25 cellular contexts compared by ENCODE assay signal in genomic region chr18:43663159-43663558, GRCh38.
"Had no signal": no experiment of that assay in that cellular context is flagged by ENCODE, and none has a peak within 500 bp of the region (broad histone marks: within the 10 kb centered on the region; RNA-seq: fewer than 3 reads in every experiment).

No MANE protein-coding gene starts in this region.

- DNase-seq: activated CD4-positive, alpha-beta memory T cell treated with anti-CD3 and anti-CD28 coated beads, Interleukin-2, amount 10 ng/mL, durations not matched to agents 7 days and 5 days; activated CD4-positive, alpha-beta T cell treated with anti-CD3 and anti-CD28 coated beads for 1 hour; activated CD4-positive, alpha-beta T cell treated with anti-CD3 and anti-CD28 coated beads, Interleukin-2, amount 10 ng/mL, durations not matched to agents 7 days and 5 days; activated CD8-positive, alpha-beta memory T cell treated with anti-CD3 and anti-CD28 coated beads, Interleukin-2, amount 50 U/mL, for 48 hours; activated naive CD8-positive, alpha-beta T cell treated with anti-CD3 and anti-CD28 coated beads, Interleukin-2, amount 50 U/mL, for 24 hours; activated T-cell treated with anti-CD3 and anti-CD28 coated beads, Interleukin-2, amount 50 U/mL, for 24 hours; amygdala; colonic mucosa; dorsolateral prefrontal cortex; effector memory CD4-positive, alpha-beta T cell; erythroblast; heart left ventricle; left ventricle myocardium inferior; naive B cell; nephron progenitor cell; right cardiac atrium; stimulated activated CD4-positive, alpha-beta T cell treated with anti-CD3 and anti-CD28 coated beads, Interleukin-12 subunit alpha, Interleukin-12 subunit beta, amount 100 ng/mL, for 4 hours; stimulated activated CD4-positive, alpha-beta T cell treated with anti-CD3 and anti-CD28 coated beads, Interleukin-4, amount 100 ng/mL, for 1 hour; stimulated activated naive CD8-positive, alpha-beta T cell treated with anti-CD3 and anti-CD28 coated beads, Interleukin-15, Interleukin-2, amounts not matched to agents 100 U/mL and 50 U/mL, for 24 hours; T-helper 2 cell had no signal

- H3K4me1 Mint-ChIP-seq: activated CD4-positive, alpha-beta memory T cell treated with anti-CD3 and anti-CD28 coated beads, Interleukin-2, amount 10 ng/mL, durations not matched to agents 7 days and 5 days; activated CD4-positive, alpha-beta T cell treated with anti-CD3 and anti-CD28 coated beads, Interleukin-2, amount 10 ng/mL, durations not matched to agents 7 days and 5 days; activated naive CD4-positive, alpha-beta T cell treated with anti-CD3 and anti-CD28 coated beads, Interleukin-2, amount 50 U/mL, for 24 hours; activated naive CD8-positive, alpha-beta T cell treated with anti-CD3 and anti-CD28 coated beads, Interleukin-2, amount 50 U/mL, for 24 hours; naive B cell had no signal

- H3K27ac ChIP-seq: colonic mucosa, dorsolateral prefrontal cortex, heart left ventricle, left ventricle myocardium inferior, neutrophil, thoracic aorta had no signal

- H3K9me3 Mint-ChIP-seq: activated CD4-positive, alpha-beta memory T cell treated with anti-CD3 and anti-CD28 coated beads, Interleukin-2, amount 10 ng/mL, durations not matched to agents 7 days and 5 days; activated CD4-positive, alpha-beta T cell treated with anti-CD3 and anti-CD28 coated beads, Interleukin-2, amount 10 ng/mL, durations not matched to agents 7 days and 5 days; activated naive CD4-positive, alpha-beta T cell treated with anti-CD3 and anti-CD28 coated beads, Interleukin-2, amount 50 U/mL, for 24 hours; naive B cell; nephron progenitor cell had no signal

- H3K36me3 ChIP-seq: colonic mucosa, heart left ventricle, left ventricle myocardium inferior, neutrophil, thoracic aorta had no signal

- FAIRE-seq: urothelium cell line had no signal

- H3K4me1 ChIP-seq: colonic mucosa had no signal

- H3K27me3 Mint-ChIP-seq: activated CD4-positive, alpha-beta memory T cell treated with anti-CD3 and anti-CD28 coated beads, Interleukin-2, amount 10 ng/mL, durations not matched to agents 7 days and 5 days; activated CD4-positive, alpha-beta T cell treated with anti-CD3 and anti-CD28 coated beads, Interleukin-2, amount 10 ng/mL, durations not matched to agents 7 days and 5 days; activated naive CD4-positive, alpha-beta T cell treated with anti-CD3 and anti-CD28 coated beads, Interleukin-2, amount 50 U/mL, for 24 hours; activated naive CD8-positive, alpha-beta T cell treated with anti-CD3 and anti-CD28 coated beads, Interleukin-2, amount 50 U/mL, for 24 hours; activated T-cell treated with anti-CD3 and anti-CD28 coated beads, Interleukin-2, amount 50 U/mL, for 24 hours; naive B cell had no signal

- H3K9me3 ChIP-seq: colonic mucosa, heart left ventricle, left ventricle myocardium inferior, neutrophil, thoracic aorta had no signal

- H3K27ac Mint-ChIP-seq: activated CD4-positive, alpha-beta memory T cell treated with anti-CD3 and anti-CD28 coated beads, Interleukin-2, amount 10 ng/mL, durations not matched to agents 7 days and 5 days; activated CD4-positive, alpha-beta T cell treated with anti-CD3 and anti-CD28 coated beads, Interleukin-2, amount 10 ng/mL, durations not matched to agents 7 days and 5 days; activated naive CD4-positive, alpha-beta T cell treated with anti-CD3 and anti-CD28 coated beads, Interleukin-2, amount 50 U/mL, for 24 hours; activated naive CD8-positive, alpha-beta T cell treated with anti-CD3 and anti-CD28 coated beads, Interleukin-2, amount 50 U/mL, for 24 hours; activated T-cell treated with anti-CD3 and anti-CD28 coated beads, Interleukin-2, amount 50 U/mL, for 24 hours; naive B cell; nephron progenitor cell had no signal

- H3K36me3 Mint-ChIP-seq: activated naive CD4-positive, alpha-beta T cell treated with anti-CD3 and anti-CD28 coated beads, Interleukin-2, amount 50 U/mL, for 24 hours; naive B cell had no signal

- H3K27me3 ChIP-seq: colonic mucosa, heart left ventricle, neutrophil had no signal

- H3K4me3 ChIP-seq: colonic mucosa, dorsolateral prefrontal cortex, heart left ventricle, left ventricle myocardium inferior, lung, thoracic aorta had no signal

- H3K4me3 Mint-ChIP-seq: activated CD4-positive, alpha-beta memory T cell treated with anti-CD3 and anti-CD28 coated beads, Interleukin-2, amount 10 ng/mL, durations not matched to agents 7 days and 5 days; activated CD4-positive, alpha-beta T cell treated with anti-CD3 and anti-CD28 coated beads, Interleukin-2, amount 10 ng/mL, durations not matched to agents 7 days and 5 days; activated naive CD4-positive, alpha-beta T cell treated with anti-CD3 and anti-CD28 coated beads, Interleukin-2, amount 50 U/mL, for 24 hours; activated naive CD8-positive, alpha-beta T cell treated with anti-CD3 and anti-CD28 coated beads, Interleukin-2, amount 50 U/mL, for 24 hours; activated T-cell treated with anti-CD3 and anti-CD28 coated beads, Interleukin-2, amount 50 U/mL, for 24 hours; naive B cell; nephron progenitor cell had no signal
